1 cellular context compared by ENCODE assay signal in genomic region chr2:72116081-72116533, GRCh38.
TF ChIP-seq lines count a peak whose summit lies in the region.

No MANE protein-coding gene starts in this region.

TF ChIP-seq in GM12878, 131 proteins besides CTCF, POLR2A, EP300 and RAD21:
- TF ChIP-seq E2F8 (IDR thresholded peaks at IDR 0.05; ENCODE audit: low read depth, partially characterized antibody) (no peak), CEBPZ (IDR thresholded peaks at IDR 0.05; ENCODE audit: low read depth, low read length) (no peak), CUX1 (IDR thresholded peaks at IDR 0.05; ENCODE audit: insufficient replicate concordance, low read depth, low read length) (no peak), CHD2 (IDR thresholded peaks at IDR 0.05; ENCODE audit: borderline replicate concordance, low read depth, low read length) (no peak), SUZ12 (IDR thresholded peaks at IDR 0.05; ENCODE audit: unreplicated experiment) (no peak), SKIL (IDR thresholded peaks at IDR 0.05; ENCODE audit: low read depth, poor library complexity, severe bottlenecking) (no peak), HDGF (IDR thresholded peaks at IDR 0.05) (no peak), SIN3A (IDR thresholded peaks at IDR 0.05; ENCODE audit: low read depth, low read length) (no peak), ZSCAN29 (IDR thresholded peaks at IDR 0.05) (no peak), IKZF2 (IDR thresholded peaks at IDR 0.05) (no peak), ASH2L (IDR thresholded peaks at IDR 0.05; ENCODE audit: borderline replicate concordance, low read depth) (no peak), ETV6 (conservative IDR thresholded peaks at IDR 0.05 in 1 of 2, IDR thresholded peaks at IDR 0.05 in 1 of 2; ENCODE audit: borderline replicate concordance in 1 of 2, low read depth in 1 of 2) (no peak), EGR1 (IDR thresholded peaks at IDR 0.05; ENCODE audit: borderline replicate concordance in 1 of 2, low read depth in 2 of 2, low read length in 2 of 2) (no peak), ZNF687 (IDR thresholded peaks at IDR 0.05) (no peak), MTA3 (IDR thresholded peaks at IDR 0.05; ENCODE audit: borderline replicate concordance, low read length) (no peak), SIX5 (IDR thresholded peaks at IDR 0.05; ENCODE audit: low read depth, low read length, severe bottlenecking) (no peak), EZH2 (IDR thresholded peaks at IDR 0.05; ENCODE audit: borderline replicate concordance, control insufficient read depth, low read depth, low read length) (no peak), CREM (IDR thresholded peaks at IDR 0.05; ENCODE audit: low read depth) (no peak)
